Comparison of ENCODE assay signal across 18 cellular contexts in the genomic region with DNA sequence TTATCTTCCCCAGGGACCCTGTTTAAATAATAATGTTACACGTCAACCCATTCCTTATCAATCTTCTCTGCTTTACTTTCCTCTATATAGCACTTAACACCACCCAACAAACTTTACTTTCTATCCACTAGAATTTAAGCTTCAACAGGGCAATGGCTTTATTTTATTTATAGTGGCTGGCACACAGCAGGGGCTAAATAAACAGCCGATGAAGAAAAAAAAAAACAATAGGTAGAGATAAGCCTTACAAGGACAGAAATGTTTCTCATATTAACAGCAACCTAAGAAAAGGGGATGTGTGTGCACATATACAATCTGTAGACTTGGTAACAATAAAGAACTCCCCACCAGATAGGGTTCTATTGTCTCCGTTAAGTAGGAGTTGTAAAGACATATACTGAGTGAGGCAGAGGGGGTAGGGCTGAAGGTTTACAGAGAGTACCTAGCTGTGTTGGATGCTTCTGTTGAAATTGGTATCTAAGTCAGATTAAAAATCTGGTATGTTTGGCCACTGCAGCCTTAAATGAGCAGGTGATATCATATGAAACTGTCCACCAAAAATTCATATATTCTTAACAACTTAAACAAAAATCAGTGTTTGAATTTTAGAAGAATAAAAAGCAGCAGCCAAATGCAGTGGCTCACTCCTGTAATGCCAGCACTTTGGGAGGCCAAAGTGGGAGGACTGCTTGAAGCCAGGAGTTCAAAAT. TPM values are rescaled to one million over a fixed set of nuclear protein-coding genes. Genes with fewer than 3 reads are reported as not detected.
DNase-seq lines count a peak whose midpoint lies in the region; ATAC-seq and TF ChIP-seq lines count a peak whose summit lies in the region.
"Had no signal": no experiment of that assay in that cellular context is flagged by ENCODE, and none has a peak within 500 bp of the region (broad histone marks: within the 10 kb centered on the region; RNA-seq: fewer than 3 reads in every experiment).

No MANE protein-coding gene starts in this region.

- no peak overlapping the region for H2AFZ ChIP-seq in mesenchymal stem cell (ENCODE audit: low read depth, low read length)

- no peak overlapping the region for H3K4me3 Mint-ChIP-seq in osteocyte (ENCODE audit: unreplicated experiment)
- H3K4me3 Mint-ChIP-seq: CD8-positive, alpha-beta memory T cell had no signal

- H3K4me2 ChIP-seq in mesenchymal stem cell (ENCODE audit: low read length, poor library complexity, severe bottlenecking) = no peak overlapping the region
- H3K4me2 ChIP-seq: BLaER1 had no signal

- H3K79me1 ChIP-seq in mesenchymal stem cell (replicated peaks; ENCODE audit: low read length, poor library complexity, severe bottlenecking) = peaks cover 5% of the 10 kb centered on the region

- no peak overlapping the region for H4K91ac ChIP-seq in mesenchymal stem cell (ENCODE audit: low read length)

- H3K4me1 ChIP-seq in HEK293 (ENCODE audit: control insufficient read depth, insufficient read depth, low read length) = peaks cover 15% of the 10 kb centered on the region
- peaks cover 3% of the 10 kb centered on the region for H3K4me1 ChIP-seq in mesenchymal stem cell (ENCODE audit: control insufficient read depth, insufficient read depth, low read depth, low read length)

- H3K36me3 Mint-ChIP-seq in osteocyte (ENCODE audit: unreplicated experiment) = peaks cover 39% of the 10 kb centered on the region

- in situ Hi-C loops in brain microvascular endothelial cell (cut with HindIII; ENCODE audit: low pct_ligation_motif_present, low sequenced_read_pairs) = no loop called here

- no peak overlapping the region for H3K23ac ChIP-seq in mesenchymal stem cell (ENCODE audit: low read length in 2 of 2)

- POLR2A ChIA-PET in HEK293 (lab: Yijun Ruan, JAX) = no interaction called here

- no peak overlapping the region for H4K8ac ChIP-seq in mesenchymal stem cell (ENCODE audit: low read length)

- DNase-seq in NCI-H748 treated with DMSO at 0.1 percent for 48 hours (lab: John Stamatoyannopoulos, UW) = peak; percentile 2
- no peak for DNase-seq in NCI-H748 (lab: John Stamatoyannopoulos, UW; ENCODE audit: unreplicated experiment)
- peak; percentile 13 for DNase-seq in dermis blood vessel endothelial cell
- no peak for DNase-seq in osteocyte (ENCODE audit: extremely low spot score, unreplicated experiment)
- DNase-seq in brain microvascular endothelial cell = no peak
- no peak for DNase-seq in mesenchymal stem cell
- DNase-seq: CD8-positive, alpha-beta memory T cell; DND-41; KBM-7; NCI-H1092; NCI-H1694; NCI-H345; NCI-H526 treated with DMSO at 0.1 percent for 48 hours; NK-92 treated with Interleukin-12 subunit alpha and Interleukin-12 subunit beta, amount 100 ng/mL, for 24 hours had no signal

- peaks cover 21% of the 10 kb centered on the region for H3K9me3 Mint-ChIP-seq in osteocyte (ENCODE audit: unreplicated experiment)

- ATAC-seq in GM21529 (IDR thresholded peaks at IDR 0.05; ENCODE audit: unreplicated experiment) = no peak
- ATAC-seq: HCT116 had no signal

- TF ChIP-seq CTCF in HEK293 (tag by site-specific recombination; IDR thresholded peaks at IDR 0.05) (no peak), osteocyte (IDR thresholded peaks at IDR 0.05) (no peak), brain microvascular endothelial cell (IDR thresholded peaks at IDR 0.05; ENCODE audit: low read depth, low read length, missing control alignments) (no peak)

- no peak overlapping the region for H2BK15ac ChIP-seq in mesenchymal stem cell (ENCODE audit: low read depth, poor library complexity, severe bottlenecking)

- H3K4ac ChIP-seq in mesenchymal stem cell (ENCODE audit: low read depth in 1 of 2, low read length in 2 of 2) = no peak overlapping the region

- H3K36me3 ChIP-seq in HEK293 (ENCODE audit: control insufficient read depth in 2 of 2, insufficient read depth in 1 of 2, low read length in 2 of 2) = peaks cover 3 to 4% of the 10 kb centered on the region in 2 experiments; a peak in 2 of 3 replicates
- peaks cover 3% of the 10 kb centered on the region for H3K36me3 ChIP-seq in brain microvascular endothelial cell (replicated peaks)
- H3K36me3 ChIP-seq in mesenchymal stem cell (ENCODE audit: control insufficient read depth in 1 of 2, insufficient read depth in 2 of 2, low read depth in 1 of 2, low read length in 2 of 2) = peaks cover 16 to 39% of the 10 kb centered on the region in 2 experiments

- H2BK5ac ChIP-seq in mesenchymal stem cell (ENCODE audit: low read depth, low read length, poor library complexity, severe bottlenecking) = no peak overlapping the region

- H2BK12ac ChIP-seq in mesenchymal stem cell (ENCODE audit: low read length in 2 of 2) = no peak overlapping the region

- H3K27me3 ChIP-seq in brain microvascular endothelial cell (replicated peaks) = no peaks in the 10 kb centered on the region
- no peaks in the 10 kb centered on the region for H3K27me3 ChIP-seq in mesenchymal stem cell (ENCODE audit: control insufficient read depth in 1 of 2, insufficient read depth in 1 of 2, low read length in 2 of 2)
- H3K27me3 ChIP-seq: BLaER1 had no signal

- no peaks in the 10 kb centered on the region for H3K9me3 ChIP-seq in HEK293 (ENCODE audit: control insufficient read depth, insufficient read depth, low read depth, low read length)
- peaks cover 11% of the 10 kb centered on the region for H3K9me3 ChIP-seq in mesenchymal stem cell (ENCODE audit: control insufficient read depth, low read length)

- H3K14ac ChIP-seq in mesenchymal stem cell (ENCODE audit: low read length in 2 of 2) = no peak overlapping the region

- no peak overlapping the region for H3K9ac ChIP-seq in mesenchymal stem cell (ENCODE audit: low read length)
- H3K9ac ChIP-seq: BLaER1 had no signal

- WGBS in mesenchymal stem cell = 95% methylated on average over 2 of the region's 3 CpGs

- CTCF ChIA-PET in HEK293 (lab: Yijun Ruan, JAX) = no interaction called here

- H3K4me3 ChIP-seq in HEK293 (ENCODE audit: low read depth, low read length) (no peak overlapping the region), brain microvascular endothelial cell (ENCODE audit: low read depth, low read length) (no peak overlapping the region), mesenchymal stem cell (ENCODE audit: insufficient read depth in 1 of 2, low read depth in 1 of 2, low read length in 2 of 2) (no peak overlapping the region)
- H3K4me3 ChIP-seq: BLaER1 had no signal

- no peak overlapping the region for H3K18ac ChIP-seq in mesenchymal stem cell (ENCODE audit: low read depth in 1 of 2, low read length in 2 of 2)

- H3K27ac ChIP-seq in HEK293 (ENCODE audit: extremely low read depth, low read depth, low read length) (peak overlapping the region; percentile 20; the same call in 1 of the 2 replicates), brain microvascular endothelial cell (no peak overlapping the region), mesenchymal stem cell (ENCODE audit: low read length, poor library complexity, severe bottlenecking) (no peak overlapping the region)
- H3K27ac ChIP-seq: BLaER1 had no signal

- no peak overlapping the region for H2BK120ac ChIP-seq in mesenchymal stem cell (ENCODE audit: low read depth, low read length)

- H2AK5ac ChIP-seq in mesenchymal stem cell (ENCODE audit: low read length, severe bottlenecking) = no peak overlapping the region

- H3K27me3 Mint-ChIP-seq in osteocyte (ENCODE audit: unreplicated experiment) = no peaks in the 10 kb centered on the region
- H3K27me3 Mint-ChIP-seq: CD8-positive, alpha-beta memory T cell had no signal

- peak overlapping the region; percentile 35 for H3K27ac Mint-ChIP-seq in osteocyte (ENCODE audit: unreplicated experiment)

- H3K4me1 Mint-ChIP-seq in osteocyte (ENCODE audit: unreplicated experiment) = peaks cover 28% of the 10 kb centered on the region

TF ChIP-seq in HEK293, 187 proteins besides CTCF, POLR2A, EP300 and RAD21 (continues in another document):
- no peak for TF ChIP-seq GLI4 (tag by site-specific recombination; IDR thresholded peaks at IDR 0.05)
- TF ChIP-seq GLIS2 (tag by site-specific recombination; IDR thresholded peaks at IDR 0.05) = no peak
- no peak for TF ChIP-seq INSM2 (tag by site-specific recombination; IDR thresholded peaks at IDR 0.05)
- TF ChIP-seq ZNF596 (tag by site-specific recombination; IDR thresholded peaks at IDR 0.05) = no peak
- TF ChIP-seq KLF7 (tag by site-specific recombination; IDR thresholded peaks at IDR 0.05; ENCODE audit: borderline replicate concordance) = no peak
- TF ChIP-seq KLF17 (tag by site-specific recombination; IDR thresholded peaks at IDR 0.05) = no peak

RNA-seq across cellular contexts. Expression of gene AP4S1, which starts 24.7 kb away (rescaled TPM):
- 6.8 TPM in 2 replicates for total RNA-seq in dermis blood vessel endothelial cell
- total RNA-seq in osteocyte = 5.2 and 6.3 TPM in 2 replicates
- polyA plus RNA-seq in mesenchymal stem cell (2013, experiment 1 of 2) = 6.7 TPM
- 7.0 TPM for polyA plus RNA-seq in mesenchymal stem cell (2013, experiment 2 of 2)

RNA-seq across cellular contexts. Expression of gene STRN3, which starts 25.4 kb away (rescaled TPM):
- 56.4 and 62.3 TPM in 2 replicates for total RNA-seq in dermis blood vessel endothelial cell
- total RNA-seq in osteocyte = 38.7 and 40.4 TPM in 2 replicates
- 19.4 TPM for polyA plus RNA-seq in mesenchymal stem cell (2013, experiment 1 of 2)
- 20.0 TPM for polyA plus RNA-seq in mesenchymal stem cell (2013, experiment 2 of 2)

Comparison
In these comparisons a context has a peak if more than half of its experiments do, and no peak if none do; other contexts are left out.
1. DNase-seq: peak in NCI-H748 treated with DMSO at 0.1 percent for 48 hours (single experiment) and dermis blood vessel endothelial cell (single experiment); none in NCI-H748 (single experiment), osteocyte (single experiment), brain microvascular endothelial cell (single experiment) and mesenchymal stem cell (single experiment).